ENCODE assay signal across 8 cellular contexts in the genomic region with DNA sequence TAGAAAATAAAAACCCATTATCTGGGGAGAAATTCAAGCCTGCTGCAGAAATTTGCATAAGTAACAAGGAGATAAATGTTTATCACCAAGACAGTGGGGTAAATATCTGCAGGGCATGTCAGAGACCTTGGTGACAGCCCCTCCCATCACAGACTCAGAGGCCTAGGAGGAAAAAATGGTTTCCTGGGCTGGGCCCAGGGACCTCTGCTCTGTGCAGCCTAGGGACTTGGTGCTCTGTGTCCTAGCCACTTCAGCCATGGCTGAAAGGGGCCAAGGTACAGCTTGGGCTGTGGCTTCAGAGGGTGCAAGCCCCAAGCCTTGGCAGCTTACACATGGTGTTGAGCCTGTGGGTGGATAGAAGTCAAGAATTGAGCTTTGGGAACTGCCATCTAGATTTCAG. TPM values are rescaled to one million over a fixed set of nuclear protein-coding genes. Genes with fewer than 3 reads are reported as not detected.
"Had no signal": no experiment of that assay in that cellular context is flagged by ENCODE, and none has a peak within 500 bp of the region (broad histone marks: within the 10 kb centered on the region; RNA-seq: fewer than 3 reads in every experiment).

No MANE protein-coding gene starts in this region.

RNA-seq across cellular contexts. Expression of a gene that starts 3.9 kb away (rescaled TPM):
- total RNA-seq: LHCN-M2, MCF 10A, NCI-H460, OCI-LY7, PC-9, Right ventricle myocardium superior, SJSA1 had no signal

RNA-seq across cellular contexts. Expression of a gene that starts 57.2 kb away (rescaled TPM):
- total RNA-seq: LHCN-M2, MCF 10A, NCI-H460, OCI-LY7, PC-9, Right ventricle myocardium superior, SJSA1 had no signal
- polyA plus RNA-seq: SK-N-SH had no signal
